Comparison of ENCODE assay signal across 1 cellular context in genomic region chr6:43277643-43278523, GRCh38.
TF ChIP-seq lines count a peak whose summit lies in the region.

No MANE protein-coding gene starts in this region.

TF ChIP-seq in HepG2, 621 proteins besides CTCF, POLR2A, EP300 and RAD21 (continued from another document and continues in another):
- TF ChIP-seq, protein P1, sequence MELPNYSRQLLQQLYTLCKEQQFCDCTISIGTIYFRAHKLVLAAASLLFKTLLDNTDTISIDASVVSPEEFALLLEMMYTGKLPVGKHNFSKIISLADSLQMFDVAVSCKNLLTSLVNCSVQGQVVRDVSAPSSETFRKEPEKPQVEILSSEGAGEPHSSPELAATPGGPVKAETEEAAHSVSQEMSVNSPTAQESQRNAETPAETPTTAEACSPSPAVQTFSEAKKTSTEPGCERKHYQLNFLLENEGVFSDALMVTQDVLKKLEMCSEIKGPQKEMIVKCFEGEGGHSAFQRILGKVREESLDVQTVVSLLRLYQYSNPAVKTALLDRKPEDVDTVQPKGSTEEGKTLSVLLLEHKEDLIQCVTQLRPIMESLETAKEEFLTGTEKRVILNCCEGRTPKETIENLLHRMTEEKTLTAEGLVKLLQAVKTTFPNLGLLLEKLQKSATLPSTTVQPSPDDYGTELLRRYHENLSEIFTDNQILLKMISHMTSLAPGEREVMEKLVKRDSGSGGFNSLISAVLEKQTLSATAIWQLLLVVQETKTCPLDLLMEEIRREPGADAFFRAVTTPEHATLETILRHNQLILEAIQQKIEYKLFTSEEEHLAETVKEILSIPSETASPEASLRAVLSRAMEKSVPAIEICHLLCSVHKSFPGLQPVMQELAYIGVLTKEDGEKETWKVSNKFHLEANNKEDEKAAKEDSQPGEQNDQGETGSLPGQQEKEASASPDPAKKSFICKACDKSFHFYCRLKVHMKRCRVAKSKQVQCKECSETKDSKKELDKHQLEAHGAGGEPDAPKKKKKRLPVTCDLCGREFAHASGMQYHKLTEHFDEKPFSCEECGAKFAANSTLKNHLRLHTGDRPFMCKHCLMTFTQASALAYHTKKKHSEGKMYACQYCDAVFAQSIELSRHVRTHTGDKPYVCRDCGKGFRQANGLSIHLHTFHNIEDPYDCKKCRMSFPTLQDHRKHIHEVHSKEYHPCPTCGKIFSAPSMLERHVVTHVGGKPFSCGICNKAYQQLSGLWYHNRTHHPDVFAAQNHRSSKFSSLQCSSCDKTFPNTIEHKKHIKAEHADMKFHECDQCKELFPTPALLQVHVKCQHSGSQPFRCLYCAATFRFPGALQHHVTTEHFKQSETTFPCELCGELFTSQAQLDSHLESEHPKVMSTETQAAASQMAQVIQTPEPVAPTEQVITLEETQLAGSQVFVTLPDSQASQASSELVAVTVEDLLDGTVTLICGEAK (IDR thresholded peaks at IDR 0.05): no peak
- TF ChIP-seq, protein P1 (CRISPR knock-in tag; IDR thresholded peaks at IDR 0.05): no peak; the same call in 1 of the 2 replicates
- TF ChIP-seq GZF1 (CRISPR knock-in tag; IDR thresholded peaks at IDR 0.05) (0 out of 2 replicates have a peak, but pooled peaks have one; percentile 16), ZNF574 (CRISPR knock-in tag; IDR thresholded peaks at IDR 0.05) (peak; percentile 60; the same call in 1 of the 2 replicates), ZNF101 (CRISPR knock-in tag; IDR thresholded peaks at IDR 0.05; ENCODE audit: borderline replicate concordance, low read depth) (no peak), SMARCE1 (IDR thresholded peaks at IDR 0.05; ENCODE audit: borderline replicate concordance) (no peak), ZFP82 (CRISPR knock-in tag; IDR thresholded peaks at IDR 0.05; ENCODE audit: borderline replicate concordance) (0 out of 2 replicates have a peak, but pooled peaks have one; percentile 71), SALL1 (CRISPR knock-in tag; IDR thresholded peaks at IDR 0.05) (peak; percentile 86), ZNF782 (CRISPR knock-in tag; IDR thresholded peaks at IDR 0.05; ENCODE audit: borderline replicate concordance) (peak; percentile 82), ZSCAN25 (CRISPR knock-in tag; IDR thresholded peaks at IDR 0.05) (peak; percentile 88; the same call in 1 of the 2 replicates), FOXA1 (IDR thresholded peaks at IDR 0.05) (no peak), FOXA1 (CRISPR knock-in tag; IDR thresholded peaks at IDR 0.05) (peak; percentile 73), ZNF143 (CRISPR knock-in tag; IDR thresholded peaks at IDR 0.05) (no peak), ZFX (CRISPR knock-in tag; IDR thresholded peaks at IDR 0.05; ENCODE audit: low read depth) (peak; percentile 96), KLF11 (CRISPR knock-in tag; IDR thresholded peaks at IDR 0.05) (0 out of 2 replicates have a peak, but pooled peaks have one; percentile 21), NFKBIZ (CRISPR knock-in tag; IDR thresholded peaks at IDR 0.05) (peak; percentile 25; the same call in 1 of the 2 replicates), CBX1 (IDR thresholded peaks at IDR 0.05; ENCODE audit: low read depth) (no peak), ATF7-NPFF (CRISPR knock-in tag; IDR thresholded peaks at IDR 0.05; ENCODE audit: low read depth) (peak; percentile 72; the same call in 1 of the 2 replicates), ZNF17 (CRISPR knock-in tag; IDR thresholded peaks at IDR 0.05) (no peak), NFE2L2 (IDR thresholded peaks at IDR 0.05; ENCODE audit: low read length) (no peak), STAG1 (CRISPR knock-in tag; IDR thresholded peaks at IDR 0.05) (no peak), ZNF704 (CRISPR knock-in tag; IDR thresholded peaks at IDR 0.05; ENCODE audit: borderline replicate concordance) (no peak), ZNF772 (CRISPR knock-in tag; IDR thresholded peaks at IDR 0.05) (peak; percentile 14; the same call in 1 of the 2 replicates), ZNF879 (CRISPR knock-in tag; IDR thresholded peaks at IDR 0.05) (no peak), ZNF280B (CRISPR knock-in tag; IDR thresholded peaks at IDR 0.05; ENCODE audit: borderline replicate concordance) (0 out of 2 replicates have a peak, but pooled peaks have one; percentile 28), ZNF264 (CRISPR knock-in tag; IDR thresholded peaks at IDR 0.05) (no peak), ZBTB4 (CRISPR knock-in tag; IDR thresholded peaks at IDR 0.05; ENCODE audit: borderline replicate concordance) (0 out of 2 replicates have a peak, but pooled peaks have one; percentile 84), MEIS1 (CRISPR knock-in tag; IDR thresholded peaks at IDR 0.05; ENCODE audit: borderline replicate concordance) (peak; percentile 14; the same call in 1 of the 2 replicates), RORA (CRISPR knock-in tag; IDR thresholded peaks at IDR 0.05) (no peak), ZNF766 (CRISPR knock-in tag; IDR thresholded peaks at IDR 0.05; ENCODE audit: borderline replicate concordance) (no peak), DR1 (CRISPR knock-in tag; IDR thresholded peaks at IDR 0.05) (no peak; the same call in 1 of the 2 replicates), RARG (CRISPR knock-in tag; IDR thresholded peaks at IDR 0.05; ENCODE audit: low read depth) (no peak), CEBPB (IDR thresholded peaks at IDR 0.05; ENCODE audit: borderline replicate concordance, low read depth, low read length) (peak; percentile 31; the same call in 1 of the 2 replicates)
- TF ChIP-seq, protein P2, sequence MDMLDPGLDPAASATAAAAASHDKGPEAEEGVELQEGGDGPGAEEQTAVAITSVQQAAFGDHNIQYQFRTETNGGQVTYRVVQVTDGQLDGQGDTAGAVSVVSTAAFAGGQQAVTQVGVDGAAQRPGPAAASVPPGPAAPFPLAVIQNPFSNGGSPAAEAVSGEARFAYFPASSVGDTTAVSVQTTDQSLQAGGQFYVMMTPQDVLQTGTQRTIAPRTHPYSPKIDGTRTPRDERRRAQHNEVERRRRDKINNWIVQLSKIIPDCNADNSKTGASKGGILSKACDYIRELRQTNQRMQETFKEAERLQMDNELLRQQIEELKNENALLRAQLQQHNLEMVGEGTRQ (IDR thresholded peaks at IDR 0.05; ENCODE audit: low read depth, low read length): no peak
- TF ChIP-seq, protein P2 (CRISPR knock-in tag; IDR thresholded peaks at IDR 0.05; ENCODE audit: borderline replicate concordance): no peak
- TF ChIP-seq, protein P3, sequence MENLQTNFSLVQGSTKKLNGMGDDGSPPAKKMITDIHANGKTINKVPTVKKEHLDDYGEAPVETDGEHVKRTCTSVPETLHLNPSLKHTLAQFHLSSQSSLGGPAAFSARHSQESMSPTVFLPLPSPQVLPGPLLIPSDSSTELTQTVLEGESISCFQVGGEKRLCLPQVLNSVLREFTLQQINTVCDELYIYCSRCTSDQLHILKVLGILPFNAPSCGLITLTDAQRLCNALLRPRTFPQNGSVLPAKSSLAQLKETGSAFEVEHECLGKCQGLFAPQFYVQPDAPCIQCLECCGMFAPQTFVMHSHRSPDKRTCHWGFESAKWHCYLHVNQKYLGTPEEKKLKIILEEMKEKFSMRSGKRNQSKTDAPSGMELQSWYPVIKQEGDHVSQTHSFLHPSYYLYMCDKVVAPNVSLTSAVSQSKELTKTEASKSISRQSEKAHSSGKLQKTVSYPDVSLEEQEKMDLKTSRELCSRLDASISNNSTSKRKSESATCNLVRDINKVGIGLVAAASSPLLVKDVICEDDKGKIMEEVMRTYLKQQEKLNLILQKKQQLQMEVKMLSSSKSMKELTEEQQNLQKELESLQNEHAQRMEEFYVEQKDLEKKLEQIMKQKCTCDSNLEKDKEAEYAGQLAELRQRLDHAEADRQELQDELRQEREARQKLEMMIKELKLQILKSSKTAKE (CRISPR knock-in tag; IDR thresholded peaks at IDR 0.05; ENCODE audit: borderline replicate concordance): peak; percentile 58; the same call in 1 of the 2 replicates
- TF ChIP-seq, protein P4, sequence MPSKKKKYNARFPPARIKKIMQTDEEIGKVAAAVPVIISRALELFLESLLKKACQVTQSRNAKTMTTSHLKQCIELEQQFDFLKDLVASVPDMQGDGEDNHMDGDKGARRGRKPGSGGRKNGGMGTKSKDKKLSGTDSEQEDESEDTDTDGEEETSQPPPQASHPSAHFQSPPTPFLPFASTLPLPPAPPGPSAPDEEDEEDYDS (CRISPR knock-in tag; IDR thresholded peaks at IDR 0.05): no peak; the same call in none of the 2 replicates
